Comparison of ENCODE assay signal across 8 cellular contexts in genomic region chr18:79393626-79394401, GRCh38. TPM values are rescaled to one million over a fixed set of nuclear protein-coding genes. Genes with fewer than 3 reads are reported as not detected.
A peak's percentile ranks its signal among the peaks of the same experiment; 100 is the strongest.
DNase-seq lines count a peak whose midpoint lies in the region; ATAC-seq and TF ChIP-seq lines count a peak whose summit lies in the region.

No MANE protein-coding gene starts in this region.

- H4K20me1 ChIP-seq in OCI-LY7 (ENCODE audit: insufficient read depth, low read length): no peaks in the 10 kb centered on the region
- no peaks in the 10 kb centered on the region for H4K20me1 ChIP-seq in osteoblast (ENCODE audit: insufficient read depth, low read length)

- no peak for TF ChIP-seq CTCF in OCI-LY7 (conservative IDR thresholded peaks at IDR 0.05; ENCODE audit: low read length)
- no peak for TF ChIP-seq CTCF in osteoblast (IDR thresholded peaks at IDR 0.05; ENCODE audit: extremely low read depth, low read depth, low read length)

- H3K4me3 ChIP-seq in OCI-LY7 (ENCODE audit: low read depth, low read length, poor library complexity, severe bottlenecking) (peak overlapping the region; percentile 62), osteoblast (ENCODE audit: insufficient read depth, low read length) (peak overlapping the region; percentile 71)

- H3K9me2 ChIP-seq in OCI-LY7 (ENCODE audit: insufficient read depth, low read length): no peaks in the 10 kb centered on the region

- H3K36me3 ChIP-seq in OCI-LY7 (ENCODE audit: insufficient read depth, low read length) (peaks cover 8% of the 10 kb centered on the region; the same call in 1 of the 2 replicates), osteoblast (ENCODE audit: insufficient read depth, low read length) (no peaks in the 10 kb centered on the region)

- H3K27ac ChIP-seq in OCI-LY7 (ENCODE audit: low read depth, low read length, poor library complexity, severe bottlenecking) (peak overlapping the region; percentile 33), osteoblast (ENCODE audit: low read depth, low read length) (peak overlapping the region; percentile 76)

- no TSS peak for BruUV-seq in OCI-LY7 (replicated peaks; lab: Mats Ljungman, UMichigan)

- H2AFZ ChIP-seq in OCI-LY7 (ENCODE audit: low read length) (peak overlapping the region; percentile 80; the same call in 1 of the 2 replicates), osteoblast (ENCODE audit: low read length) (peak overlapping the region; percentile 87)

- intact Hi-C loops in OCI-LY7 (cut with micrococcal nuclease; ENCODE audit: unreplicated experiment): no loop called here
- intact Hi-C loops in cardiac septum (cut with DNase I): no loop called here

- peak; percentile 82 for DNase-seq in COR-L47 (lab: John Stamatoyannopoulos, UW)
- DNase-seq in OCI-LY7 (ENCODE audit: low spot score): peak; percentile 17
- peak; percentile 77 for DNase-seq in amniotic epithelial cell (ENCODE audit: low read depth)
- DNase-seq in cardiac septum (ENCODE audit: low spot score): peak; percentile 92
- DNase-seq in osteoblast (ENCODE audit: insufficient read length, low spot score, missing footprints): peak; percentile 100

- peak; percentile 25 for ATAC-seq in HG03175 (IDR thresholded peaks at IDR 0.05; ENCODE audit: unreplicated experiment)
- no peak for ATAC-seq in GM21723 (IDR thresholded peaks at IDR 0.05; ENCODE audit: unreplicated experiment)
- ATAC-seq in HG03378 (IDR thresholded peaks at IDR 0.05; ENCODE audit: unreplicated experiment): no peak

- H3K79me2 ChIP-seq in OCI-LY7 (ENCODE audit: insufficient read depth, low read depth, low read length) (peaks cover 20% of the 10 kb centered on the region), osteoblast (ENCODE audit: insufficient read depth, low read length) (no peaks in the 10 kb centered on the region)

- POLR2A ChIA-PET in OCI-LY7 (lab: Charles Lee): no interaction called here

- H3K4me2 ChIP-seq in OCI-LY7 (ENCODE audit: low read length) (peak overlapping the region; percentile 80), osteoblast (ENCODE audit: insufficient read depth, low read length) (peak overlapping the region; percentile 84)

- H3K4me1 ChIP-seq in OCI-LY7 (ENCODE audit: insufficient read depth, low read length, poor library complexity, severe bottlenecking) (peaks cover 29% of the 10 kb centered on the region), osteoblast (ENCODE audit: insufficient read depth, low read length) (peaks cover 3% of the 10 kb centered on the region)

- CTCF ChIA-PET in OCI-LY7 (lab: Charles Lee; ENCODE audit: unreplicated experiment): interaction anchor here (0.7 kb wide), 1 partner anchor 21 kb away, joined by 4 read pairs; no protein-coding TSS in a partner anchor

- peaks cover 32% of the 10 kb centered on the region for H3K27me3 ChIP-seq in osteoblast (ENCODE audit: insufficient read depth, low read length)

- H3K9me3 ChIP-seq in OCI-LY7 (ENCODE audit: low read length): no peaks in the 10 kb centered on the region
- H3K9me3 ChIP-seq in osteoblast (ENCODE audit: low read depth, low read length): no peaks in the 10 kb centered on the region

RNA-seq across cellular contexts. Expression of gene NFATC1, which starts 1.9 kb away (rescaled TPM):
- 15.3 and 23.6 TPM in 2 replicates for total RNA-seq in OCI-LY7 (2014; rRNA removed; shearing (Covaris generic))
- total RNA-seq in OCI-LY7 (2022): 50.4 and 54.3 TPM in 2 replicates
- total RNA-seq in cardiac septum: 16.4 TPM
- total RNA-seq in osteoblast: 5.3 and 6.2 TPM in 2 replicates

Comparison
In these comparisons a context has a peak if more than half of its experiments do, and no peak if none do; other contexts are left out.
1. DNase-seq: peak in every context shown above with its lines; median percentile 100 in osteoblast; 92 in cardiac septum; 82 in COR-L47; 77 in amniotic epithelial cell; 17 in OCI-LY7.